ENCODE assay signal across 8 cellular contexts in the genomic region with DNA sequence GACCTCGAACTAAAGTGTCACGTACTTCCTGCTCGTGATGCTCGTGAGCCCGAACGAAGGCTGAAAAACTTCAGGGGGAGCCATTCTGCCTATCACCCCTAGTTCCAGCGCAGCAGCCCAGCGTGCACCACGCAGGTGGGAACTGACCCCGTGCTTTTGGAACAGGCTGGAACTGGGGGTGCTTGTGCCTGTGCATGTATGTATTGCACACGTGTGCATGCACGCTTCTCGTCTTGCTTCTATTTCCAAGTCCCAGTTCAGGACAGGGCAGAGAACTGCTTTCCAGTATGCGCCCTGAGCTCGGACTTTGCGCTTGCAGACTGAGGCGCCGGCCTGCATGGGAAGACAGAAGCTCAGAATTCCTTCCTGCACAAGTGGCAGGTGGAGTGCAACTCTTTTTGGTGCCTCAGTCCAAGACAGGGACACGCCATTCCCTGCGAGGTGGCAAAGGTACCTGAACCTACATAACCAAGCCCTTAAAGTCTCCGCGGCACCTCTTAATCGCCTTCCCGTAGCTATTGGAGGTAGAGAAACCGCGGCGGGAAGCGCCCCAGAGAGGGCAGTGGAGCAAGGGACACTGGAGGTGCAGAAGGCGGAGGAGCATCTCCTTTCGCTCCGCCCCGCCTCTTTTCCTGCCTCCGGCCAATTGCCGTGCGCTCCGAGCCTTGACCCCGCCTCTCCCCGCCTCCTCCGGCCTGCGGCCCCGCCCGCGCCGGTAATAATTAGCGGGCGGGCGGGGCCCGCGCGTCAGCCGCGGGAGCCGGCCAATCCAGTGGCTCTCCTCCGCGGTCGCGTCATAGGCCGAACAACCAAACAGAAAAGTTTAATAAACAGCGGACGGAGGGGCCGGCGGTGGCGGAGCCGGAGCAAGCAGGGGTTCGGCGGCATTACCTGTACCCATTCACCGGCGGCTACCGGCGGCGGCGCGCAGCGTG. TPM values are rescaled to one million over a fixed set of nuclear protein-coding genes. Genes with fewer than 3 reads are reported as not detected.
A peak's percentile ranks its signal among the peaks of the same experiment; 100 is the strongest.
DNase-seq lines count a peak whose midpoint lies in the region; ATAC-seq and TF ChIP-seq lines count a peak whose summit lies in the region.

A gene (plus strand): TSS at position 826 of the 935 bp plus-strand sequence. CDS start 60,669 bp downstream, outside the sequence.

- DNase-seq in NCI-H1436 (lab: John Stamatoyannopoulos, UW) (peak; percentile 97), T follicular helper cell (ENCODE audit: low read depth) (peak; percentile 91), adipocyte (ENCODE audit: low read depth) (peak; percentile 98), cardiac septum (ENCODE audit: low spot score) (peak; percentile 99), pons (ENCODE audit: low spot score) (peak; percentile 96), type B pancreatic cell (ENCODE audit: extremely low spot score, unreplicated experiment) (peak; percentile 96)

- peaks cover 16% of the 10 kb centered on the region for H3K4me1 Mint-ChIP-seq in type B pancreatic cell (ENCODE audit: unreplicated experiment)

- peak within 1 kb of the TSS; percentile 88 for H3K9ac ChIP-seq in adipocyte (ENCODE audit: low read length)

- H3K27ac Mint-ChIP-seq in type B pancreatic cell, result peak within 1 kb of the TSS; percentile 97

- peak within 1 kb of the TSS; percentile 96 for H3K4me3 Mint-ChIP-seq in type B pancreatic cell

- no peaks in the 10 kb centered on the region for H3K36me3 ChIP-seq in adipocyte (ENCODE audit: control insufficient read depth, insufficient read depth, low read length, severe bottlenecking)

- peaks cover 10% of the 10 kb centered on the region for H3K27me3 ChIP-seq in adipocyte (replicated peaks; ENCODE audit: control insufficient read depth, insufficient read depth, low read length)

- TF ChIP-seq CTCF in GM12875 (IDR thresholded peaks at IDR 0.05; ENCODE audit: borderline replicate concordance, insufficient read depth, low read depth, low read length), result no peak
- no peak for TF ChIP-seq CTCF in type B pancreatic cell (conservative IDR thresholded peaks at IDR 0.05)

- peaks cover 21% of the 10 kb centered on the region for H3K4me1 ChIP-seq in adipocyte (ENCODE audit: control insufficient read depth, insufficient read depth, low read length)

- peak; percentile 83 for ATAC-seq in HG02798 (IDR thresholded peaks at IDR 0.05; ENCODE audit: poor library complexity, unreplicated experiment)

- H3K27me3 Mint-ChIP-seq in type B pancreatic cell, result peaks cover 8% of the 10 kb centered on the region

- H3K36me3 Mint-ChIP-seq in type B pancreatic cell, result no peaks in the 10 kb centered on the region

- peaks cover 5% of the 10 kb centered on the region for H3K9me3 Mint-ChIP-seq in type B pancreatic cell

- no peaks in the 10 kb centered on the region for H3K9me3 ChIP-seq in adipocyte (ENCODE audit: control insufficient read depth, low read length)

- intact Hi-C loops in cardiac septum (cut with DNase I), result no loop called here

- H3K4me3 ChIP-seq in GM12875 (ENCODE audit: low read depth, low read length) (peak within 1 kb of the TSS; percentile 63), adipocyte (ENCODE audit: low read length) (peak within 1 kb of the TSS; percentile 92)

RNA-seq across cellular contexts. Expression of the gene that starts here (rescaled TPM):
- total RNA-seq in cardiac septum (64.8 TPM), type B pancreatic cell (ENCODE audit: low replicate concordance) (59.6 and 64.3 TPM in 2 replicates)

Comparison
In these comparisons a context has a peak if more than half of its experiments do, and no peak if none do; other contexts are left out.
1. Peak in every context shown above with its lines: DNase-seq, ATAC-seq and H3K4me3 ChIP-seq.